In the genomic region with DNA sequence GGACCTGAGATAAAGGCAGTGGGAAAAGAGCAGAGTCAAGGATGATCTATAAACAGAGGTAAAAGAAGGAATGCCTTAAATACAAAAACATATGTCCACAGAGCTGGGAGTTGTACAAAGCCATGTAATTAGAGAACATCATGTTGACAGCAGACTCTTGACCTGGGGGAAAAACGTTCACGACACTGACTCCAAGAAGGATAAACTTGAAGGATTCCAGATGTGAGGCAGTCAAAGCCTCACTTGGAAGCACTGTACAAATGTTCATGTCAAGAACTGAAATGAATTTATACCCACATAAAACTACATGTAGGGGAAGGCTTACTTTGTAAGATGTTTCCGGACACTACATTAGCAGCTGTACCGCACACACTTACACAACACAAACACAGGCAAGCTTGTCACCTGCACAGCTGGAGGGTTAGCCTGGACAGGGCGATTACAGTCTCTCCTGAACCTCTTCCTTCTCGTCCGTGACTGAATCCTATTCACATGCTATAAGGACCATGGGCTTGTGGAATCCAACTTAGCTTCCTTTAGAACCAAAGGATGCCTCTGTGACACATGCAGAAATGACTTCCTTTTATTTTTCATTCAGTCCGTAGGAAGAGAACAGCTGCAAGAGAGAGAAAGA, we compare ENCODE assay signal across 1 cellular context.
A peak's percentile ranks its signal among the peaks of the same experiment; 100 is the strongest.
TF ChIP-seq lines count a peak whose summit lies in the region.

No MANE protein-coding gene starts in this region.

TF ChIP-seq in HepG2, 621 proteins besides CTCF, POLR2A, EP300 and RAD21 (continued from another document and continues in another):
- TF ChIP-seq, protein P1, sequence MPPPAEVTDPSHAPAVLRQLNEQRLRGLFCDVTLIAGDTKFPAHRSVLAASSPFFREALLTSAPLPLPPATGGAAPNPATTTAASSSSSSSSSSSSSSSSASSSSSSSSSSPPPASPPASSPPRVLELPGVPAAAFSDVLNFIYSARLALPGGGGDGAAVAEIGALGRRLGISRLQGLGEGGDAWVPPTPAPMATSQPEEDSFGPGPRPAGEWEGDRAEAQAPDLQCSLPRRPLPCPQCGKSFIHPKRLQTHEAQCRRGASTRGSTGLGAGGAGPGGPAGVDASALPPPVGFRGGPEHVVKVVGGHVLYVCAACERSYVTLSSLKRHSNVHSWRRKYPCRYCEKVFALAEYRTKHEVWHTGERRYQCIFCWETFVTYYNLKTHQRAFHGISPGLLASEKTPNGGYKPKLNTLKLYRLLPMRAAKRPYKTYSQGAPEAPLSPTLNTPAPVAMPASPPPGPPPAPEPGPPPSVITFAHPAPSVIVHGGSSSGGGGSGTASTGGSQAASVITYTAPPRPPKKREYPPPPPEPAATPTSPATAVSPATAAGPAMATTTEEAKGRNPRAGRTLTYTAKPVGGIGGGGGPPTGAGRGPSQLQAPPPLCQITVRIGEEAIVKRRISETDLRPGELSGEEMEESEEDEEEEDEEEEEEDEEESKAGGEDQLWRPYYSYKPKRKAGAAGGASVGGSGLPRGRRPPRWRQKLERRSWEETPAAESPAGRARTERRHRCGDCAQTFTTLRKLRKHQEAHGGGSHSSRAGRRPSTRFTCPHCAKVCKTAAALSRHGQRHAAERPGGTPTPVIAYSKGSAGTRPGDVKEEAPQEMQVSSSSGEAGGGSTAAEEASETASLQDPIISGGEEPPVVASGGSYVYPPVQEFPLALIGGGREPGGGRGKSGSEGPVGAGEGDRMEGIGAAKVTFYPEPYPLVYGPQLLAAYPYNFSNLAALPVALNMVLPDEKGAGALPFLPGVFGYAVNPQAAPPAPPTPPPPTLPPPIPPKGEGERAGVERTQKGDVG (CRISPR knock-in tag; IDR thresholded peaks at IDR 0.05; ENCODE audit: borderline replicate concordance), result no peak
- TF ChIP-seq YEATS2 (CRISPR knock-in tag; IDR thresholded peaks at IDR 0.05; ENCODE audit: borderline replicate concordance) (no peak), REPIN1 (CRISPR knock-in tag; IDR thresholded peaks at IDR 0.05; ENCODE audit: borderline replicate concordance, low read depth) (no peak), ZNF605 (CRISPR knock-in tag; IDR thresholded peaks at IDR 0.05) (peak; percentile 6; the same call in 1 of the 2 replicates), CHD4 (IDR thresholded peaks at IDR 0.05; ENCODE audit: borderline replicate concordance, low read length) (peak; percentile 80; the same call in 1 of the 2 replicates), PHF21A (CRISPR knock-in tag; IDR thresholded peaks at IDR 0.05) (no peak), ZNF674 (CRISPR knock-in tag; IDR thresholded peaks at IDR 0.05; ENCODE audit: low read depth) (no peak), RAD51 (IDR thresholded peaks at IDR 0.05; ENCODE audit: borderline replicate concordance) (no peak), ZNF713 (CRISPR knock-in tag; IDR thresholded peaks at IDR 0.05) (no peak), ZNF564 (CRISPR knock-in tag; IDR thresholded peaks at IDR 0.05) (no peak), JUND (CRISPR knock-in tag; IDR thresholded peaks at IDR 0.05) (no peak), HMG20B (CRISPR knock-in tag; conservative IDR thresholded peaks at IDR 0.05) (no peak), HCFC1 (IDR thresholded peaks at IDR 0.05; ENCODE audit: low read depth, low read length) (no peak), CAMTA2 (CRISPR knock-in tag; IDR thresholded peaks at IDR 0.05; ENCODE audit: borderline replicate concordance) (no peak), ZBTB1 (CRISPR knock-in tag; IDR thresholded peaks at IDR 0.05; ENCODE audit: borderline replicate concordance) (no peak), PRMT3 (CRISPR knock-in tag; IDR thresholded peaks at IDR 0.05; ENCODE audit: borderline replicate concordance, low read depth) (no peak), MED1 (CRISPR knock-in tag; IDR thresholded peaks at IDR 0.05) (no peak), NFRKB (IDR thresholded peaks at IDR 0.05) (no peak), ZNF766 (CRISPR knock-in tag; IDR thresholded peaks at IDR 0.05; ENCODE audit: borderline replicate concordance) (no peak), ZNF652 (CRISPR knock-in tag; IDR thresholded peaks at IDR 0.05; ENCODE audit: borderline replicate concordance, low read depth) (no peak), ZNF207 (IDR thresholded peaks at IDR 0.05; ENCODE audit: borderline replicate concordance) (no peak), GPN1 (CRISPR knock-in tag; IDR thresholded peaks at IDR 0.05; ENCODE audit: borderline replicate concordance) (no peak), SIX1 (CRISPR knock-in tag; IDR thresholded peaks at IDR 0.05; ENCODE audit: borderline replicate concordance) (no peak), TEAD3 (CRISPR knock-in tag; optimal IDR thresholded peaks at IDR 0.05; ENCODE audit: borderline replicate concordance) (no peak), NR2F1 (CRISPR knock-in tag; IDR thresholded peaks at IDR 0.05) (no peak), CEBPB (IDR thresholded peaks at IDR 0.05; ENCODE audit: borderline replicate concordance, low read depth, low read length) (no peak)
- TF ChIP-seq, protein P2, sequence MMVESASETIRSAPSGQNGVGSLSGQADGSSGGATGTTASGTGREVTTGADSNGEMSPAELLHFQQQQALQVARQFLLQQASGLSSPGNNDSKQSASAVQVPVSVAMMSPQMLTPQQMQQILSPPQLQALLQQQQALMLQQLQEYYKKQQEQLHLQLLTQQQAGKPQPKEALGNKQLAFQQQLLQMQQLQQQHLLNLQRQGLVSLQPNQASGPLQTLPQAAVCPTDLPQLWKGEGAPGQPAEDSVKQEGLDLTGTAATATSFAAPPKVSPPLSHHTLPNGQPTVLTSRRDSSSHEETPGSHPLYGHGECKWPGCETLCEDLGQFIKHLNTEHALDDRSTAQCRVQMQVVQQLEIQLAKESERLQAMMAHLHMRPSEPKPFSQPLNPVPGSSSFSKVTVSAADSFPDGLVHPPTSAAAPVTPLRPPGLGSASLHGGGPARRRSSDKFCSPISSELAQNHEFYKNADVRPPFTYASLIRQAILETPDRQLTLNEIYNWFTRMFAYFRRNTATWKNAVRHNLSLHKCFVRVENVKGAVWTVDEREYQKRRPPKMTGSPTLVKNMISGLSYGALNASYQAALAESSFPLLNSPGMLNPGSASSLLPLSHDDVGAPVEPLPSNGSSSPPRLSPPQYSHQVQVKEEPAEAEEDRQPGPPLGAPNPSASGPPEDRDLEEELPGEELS (CRISPR knock-in tag; IDR thresholded peaks at IDR 0.05), result no peak
- TF ChIP-seq, protein P3, sequence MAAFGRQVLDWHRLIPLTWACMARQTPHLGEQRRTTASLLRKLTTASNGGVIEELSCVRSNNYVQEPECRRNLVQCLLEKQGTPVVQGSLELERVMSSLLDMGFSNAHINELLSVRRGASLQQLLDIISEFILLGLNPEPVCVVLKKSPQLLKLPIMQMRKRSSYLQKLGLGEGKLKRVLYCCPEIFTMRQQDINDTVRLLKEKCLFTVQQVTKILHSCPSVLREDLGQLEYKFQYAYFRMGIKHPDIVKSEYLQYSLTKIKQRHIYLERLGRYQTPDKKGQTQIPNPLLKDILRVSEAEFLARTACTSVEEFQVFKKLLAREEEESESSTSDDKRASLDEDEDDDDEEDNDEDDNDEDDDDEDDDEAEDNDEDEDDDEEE (CRISPR knock-in tag; IDR thresholded peaks at IDR 0.05), result no peak
- TF ChIP-seq, protein P4, sequence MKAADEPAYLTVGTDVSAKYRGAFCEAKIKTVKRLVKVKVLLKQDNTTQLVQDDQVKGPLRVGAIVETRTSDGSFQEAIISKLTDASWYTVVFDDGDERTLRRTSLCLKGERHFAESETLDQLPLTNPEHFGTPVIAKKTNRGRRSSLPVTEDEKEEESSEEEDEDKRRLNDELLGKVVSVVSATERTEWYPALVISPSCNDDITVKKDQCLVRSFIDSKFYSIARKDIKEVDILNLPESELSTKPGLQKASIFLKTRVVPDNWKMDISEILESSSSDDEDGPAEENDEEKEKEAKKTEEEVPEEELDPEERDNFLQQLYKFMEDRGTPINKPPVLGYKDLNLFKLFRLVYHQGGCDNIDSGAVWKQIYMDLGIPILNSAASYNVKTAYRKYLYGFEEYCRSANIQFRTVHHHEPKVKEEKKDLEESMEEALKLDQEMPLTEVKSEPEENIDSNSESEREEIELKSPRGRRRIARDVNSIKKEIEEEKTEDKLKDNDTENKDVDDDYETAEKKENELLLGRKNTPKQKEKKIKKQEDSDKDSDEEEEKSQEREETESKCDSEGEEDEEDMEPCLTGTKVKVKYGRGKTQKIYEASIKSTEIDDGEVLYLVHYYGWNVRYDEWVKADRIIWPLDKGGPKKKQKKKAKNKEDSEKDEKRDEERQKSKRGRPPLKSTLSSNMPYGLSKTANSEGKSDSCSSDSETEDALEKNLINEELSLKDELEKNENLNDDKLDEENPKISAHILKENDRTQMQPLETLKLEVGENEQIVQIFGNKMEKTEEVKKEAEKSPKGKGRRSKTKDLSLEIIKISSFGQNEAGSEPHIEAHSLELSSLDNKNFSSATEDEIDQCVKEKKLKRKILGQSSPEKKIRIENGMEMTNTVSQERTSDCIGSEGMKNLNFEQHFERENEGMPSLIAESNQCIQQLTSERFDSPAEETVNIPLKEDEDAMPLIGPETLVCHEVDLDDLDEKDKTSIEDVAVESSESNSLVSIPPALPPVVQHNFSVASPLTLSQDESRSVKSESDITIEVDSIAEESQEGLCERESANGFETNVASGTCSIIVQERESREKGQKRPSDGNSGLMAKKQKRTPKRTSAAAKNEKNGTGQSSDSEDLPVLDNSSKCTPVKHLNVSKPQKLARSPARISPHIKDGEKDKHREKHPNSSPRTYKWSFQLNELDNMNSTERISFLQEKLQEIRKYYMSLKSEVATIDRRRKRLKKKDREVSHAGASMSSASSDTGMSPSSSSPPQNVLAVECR (CRISPR knock-in tag; IDR thresholded peaks at IDR 0.05; ENCODE audit: borderline replicate concordance), result 0 out of 2 replicates have a peak, but pooled peaks have one; percentile 10
- TF ChIP-seq, protein P5, sequence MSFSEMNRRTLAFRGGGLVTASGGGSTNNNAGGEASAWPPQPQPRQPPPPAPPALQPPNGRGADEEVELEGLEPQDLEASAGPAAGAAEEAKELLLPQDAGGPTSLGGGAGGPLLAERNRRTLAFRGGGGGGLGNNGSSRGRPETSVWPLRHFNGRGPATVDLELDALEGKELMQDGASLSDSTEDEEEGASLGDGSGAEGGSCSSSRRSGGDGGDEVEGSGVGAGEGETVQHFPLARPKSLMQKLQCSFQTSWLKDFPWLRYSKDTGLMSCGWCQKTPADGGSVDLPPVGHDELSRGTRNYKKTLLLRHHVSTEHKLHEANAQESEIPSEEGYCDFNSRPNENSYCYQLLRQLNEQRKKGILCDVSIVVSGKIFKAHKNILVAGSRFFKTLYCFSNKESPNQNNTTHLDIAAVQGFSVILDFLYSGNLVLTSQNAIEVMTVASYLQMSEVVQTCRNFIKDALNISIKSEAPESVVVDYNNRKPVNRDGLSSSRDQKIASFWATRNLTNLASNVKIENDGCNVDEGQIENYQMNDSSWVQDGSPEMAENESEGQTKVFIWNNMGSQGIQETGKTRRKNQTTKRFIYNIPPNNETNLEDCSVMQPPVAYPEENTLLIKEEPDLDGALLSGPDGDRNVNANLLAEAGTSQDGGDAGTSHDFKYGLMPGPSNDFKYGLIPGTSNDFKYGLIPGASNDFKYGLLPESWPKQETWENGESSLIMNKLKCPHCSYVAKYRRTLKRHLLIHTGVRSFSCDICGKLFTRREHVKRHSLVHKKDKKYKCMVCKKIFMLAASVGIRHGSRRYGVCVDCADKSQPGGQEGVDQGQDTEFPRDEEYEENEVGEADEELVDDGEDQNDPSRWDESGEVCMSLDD (CRISPR knock-in tag; IDR thresholded peaks at IDR 0.05; ENCODE audit: borderline replicate concordance), result no peak
- TF ChIP-seq, protein P6, sequence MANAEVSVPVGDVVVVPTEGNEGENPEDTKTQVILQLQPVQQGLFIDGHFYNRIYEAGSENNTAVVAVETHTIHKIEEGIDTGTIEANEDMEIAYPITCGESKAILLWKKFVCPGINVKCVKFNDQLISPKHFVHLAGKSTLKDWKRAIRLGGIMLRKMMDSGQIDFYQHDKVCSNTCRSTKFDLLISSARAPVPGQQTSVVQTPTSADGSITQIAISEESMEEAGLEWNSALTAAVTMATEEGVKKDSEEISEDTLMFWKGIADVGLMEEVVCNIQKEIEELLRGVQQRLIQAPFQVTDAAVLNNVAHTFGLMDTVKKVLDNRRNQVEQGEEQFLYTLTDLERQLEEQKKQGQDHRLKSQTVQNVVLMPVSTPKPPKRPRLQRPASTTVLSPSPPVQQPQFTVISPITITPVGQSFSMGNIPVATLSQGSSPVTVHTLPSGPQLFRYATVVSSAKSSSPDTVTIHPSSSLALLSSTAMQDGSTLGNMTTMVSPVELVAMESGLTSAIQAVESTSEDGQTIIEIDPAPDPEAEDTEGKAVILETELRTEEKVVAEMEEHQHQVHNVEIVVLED (CRISPR knock-in tag; IDR thresholded peaks at IDR 0.05; ENCODE audit: borderline replicate concordance), result peak; percentile 8; the same call in 1 of the 2 replicates
- TF ChIP-seq, protein P7, sequence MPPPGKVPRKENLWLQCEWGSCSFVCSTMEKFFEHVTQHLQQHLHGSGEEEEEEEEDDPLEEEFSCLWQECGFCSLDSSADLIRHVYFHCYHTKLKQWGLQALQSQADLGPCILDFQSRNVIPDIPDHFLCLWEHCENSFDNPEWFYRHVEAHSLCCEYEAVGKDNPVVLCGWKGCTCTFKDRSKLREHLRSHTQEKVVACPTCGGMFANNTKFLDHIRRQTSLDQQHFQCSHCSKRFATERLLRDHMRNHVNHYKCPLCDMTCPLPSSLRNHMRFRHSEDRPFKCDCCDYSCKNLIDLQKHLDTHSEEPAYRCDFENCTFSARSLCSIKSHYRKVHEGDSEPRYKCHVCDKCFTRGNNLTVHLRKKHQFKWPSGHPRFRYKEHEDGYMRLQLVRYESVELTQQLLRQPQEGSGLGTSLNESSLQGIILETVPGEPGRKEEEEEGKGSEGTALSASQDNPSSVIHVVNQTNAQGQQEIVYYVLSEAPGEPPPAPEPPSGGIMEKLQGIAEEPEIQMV (CRISPR knock-in tag; IDR thresholded peaks at IDR 0.05; ENCODE audit: low read depth), result no peak
- TF ChIP-seq, protein P8, sequence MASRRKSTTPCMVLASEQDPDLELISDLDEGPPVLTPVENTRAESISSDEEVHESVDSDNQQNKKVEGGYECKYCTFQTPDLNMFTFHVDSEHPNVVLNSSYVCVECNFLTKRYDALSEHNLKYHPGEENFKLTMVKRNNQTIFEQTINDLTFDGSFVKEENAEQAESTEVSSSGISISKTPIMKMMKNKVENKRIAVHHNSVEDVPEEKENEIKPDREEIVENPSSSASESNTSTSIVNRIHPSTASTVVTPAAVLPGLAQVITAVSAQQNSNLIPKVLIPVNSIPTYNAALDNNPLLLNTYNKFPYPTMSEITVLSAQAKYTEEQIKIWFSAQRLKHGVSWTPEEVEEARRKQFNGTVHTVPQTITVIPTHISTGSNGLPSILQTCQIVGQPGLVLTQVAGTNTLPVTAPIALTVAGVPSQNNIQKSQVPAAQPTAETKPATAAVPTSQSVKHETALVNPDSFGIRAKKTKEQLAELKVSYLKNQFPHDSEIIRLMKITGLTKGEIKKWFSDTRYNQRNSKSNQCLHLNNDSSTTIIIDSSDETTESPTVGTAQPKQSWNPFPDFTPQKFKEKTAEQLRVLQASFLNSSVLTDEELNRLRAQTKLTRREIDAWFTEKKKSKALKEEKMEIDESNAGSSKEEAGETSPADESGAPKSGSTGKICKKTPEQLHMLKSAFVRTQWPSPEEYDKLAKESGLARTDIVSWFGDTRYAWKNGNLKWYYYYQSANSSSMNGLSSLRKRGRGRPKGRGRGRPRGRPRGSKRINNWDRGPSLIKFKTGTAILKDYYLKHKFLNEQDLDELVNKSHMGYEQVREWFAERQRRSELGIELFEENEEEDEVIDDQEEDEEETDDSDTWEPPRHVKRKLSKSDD (CRISPR knock-in tag; IDR thresholded peaks at IDR 0.05; ENCODE audit: low read depth), result no peak
- TF ChIP-seq, protein P9, sequence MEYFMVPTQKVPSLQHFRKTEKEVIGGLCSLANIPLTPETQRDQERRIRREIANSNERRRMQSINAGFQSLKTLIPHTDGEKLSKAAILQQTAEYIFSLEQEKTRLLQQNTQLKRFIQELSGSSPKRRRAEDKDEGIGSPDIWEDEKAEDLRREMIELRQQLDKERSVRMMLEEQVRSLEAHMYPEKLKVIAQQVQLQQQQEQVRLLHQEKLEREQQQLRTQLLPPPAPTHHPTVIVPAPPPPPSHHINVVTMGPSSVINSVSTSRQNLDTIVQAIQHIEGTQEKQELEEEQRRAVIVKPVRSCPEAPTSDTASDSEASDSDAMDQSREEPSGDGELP (IDR thresholded peaks at IDR 0.05; ENCODE audit: borderline replicate concordance, low read depth), result peak; percentile 73
